Comparison of ENCODE assay signal across 18 cellular contexts in the genomic region with DNA sequence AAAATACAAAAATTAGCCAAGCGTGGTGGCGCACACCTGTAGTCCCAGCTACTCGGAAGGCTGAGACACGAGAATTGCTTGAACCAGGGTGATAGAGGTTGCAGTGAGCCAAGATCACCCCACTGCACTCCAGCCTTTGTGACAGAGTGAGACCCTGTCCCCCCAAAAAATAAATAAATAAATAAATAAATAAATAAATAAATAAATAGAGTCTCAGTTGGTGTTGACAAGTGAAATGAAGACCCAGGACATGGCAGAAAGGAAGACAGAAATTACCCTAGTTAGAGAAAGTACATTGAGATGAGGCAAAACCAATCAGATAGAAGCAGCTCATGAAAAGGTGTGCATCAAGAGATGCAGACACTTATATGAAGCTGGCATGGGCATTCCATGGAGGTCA.
"Had no signal": no experiment of that assay in that cellular context is flagged by ENCODE, and none has a peak within 500 bp of the region (broad histone marks: within the 10 kb centered on the region; RNA-seq: fewer than 3 reads in every experiment).

No MANE protein-coding gene starts in this region.

- DNase-seq: effector CD4-positive, alpha-beta T cell; endodermal cell; erythroblast; foreskin melanocyte; head of caudate nucleus; hypothalamus; left lung; naive thymus-derived CD4-positive, alpha-beta T cell; nephron progenitor cell; psoas muscle; small intestine; stimulated activated CD4-positive, alpha-beta T cell treated with anti-CD3 and anti-CD28 coated beads, Interleukin-2, amount 100 ng/mL, for 48 hours; stimulated activated naive CD4-positive, alpha-beta T cell treated with Interleukin-2 at 50 U/mL for 16 hours; thyroid gland had no signal

- H3K9me3 Mint-ChIP-seq: endodermal cell, nephron progenitor cell, type B pancreatic cell had no signal

- H3K27me3 Mint-ChIP-seq: type B pancreatic cell had no signal

- H3K27ac Mint-ChIP-seq: endodermal cell; naive thymus-derived CD4-positive, alpha-beta T cell; nephron progenitor cell; type B pancreatic cell had no signal

- H3K4me3 ChIP-seq: coronary artery, left lung, lung, psoas muscle, suprapubic skin, thyroid gland had no signal

- H3K4me1 Mint-ChIP-seq: naive thymus-derived CD4-positive, alpha-beta T cell had no signal

- ATAC-seq: left lung; naive thymus-derived CD4-positive, alpha-beta T cell; psoas muscle had no signal

- H3K4me1 ChIP-seq: thyroid gland had no signal

- H3K27ac ChIP-seq: left lung, psoas muscle, thyroid gland had no signal

- H3K27me3 ChIP-seq: left lung, suprapubic skin, thyroid gland had no signal

- H3K9me3 ChIP-seq: left lung, psoas muscle, suprapubic skin, thyroid gland had no signal

- H3K36me3 ChIP-seq: left lung, suprapubic skin, thyroid gland had no signal

- H3K36me3 Mint-ChIP-seq: naive thymus-derived CD4-positive, alpha-beta T cell; type B pancreatic cell had no signal

- H3K4me3 Mint-ChIP-seq: endodermal cell; naive thymus-derived CD4-positive, alpha-beta T cell; nephron progenitor cell; type B pancreatic cell had no signal
